ENCODE assay signal across 13 cellular contexts in genomic region chr3:129017531-129017899, GRCh38. TPM values are rescaled to one million over a fixed set of nuclear protein-coding genes. Genes with fewer than 3 reads are reported as not detected.
DNase-seq lines count a peak whose midpoint lies in the region; ATAC-seq and TF ChIP-seq lines count a peak whose summit lies in the region.
"Had no signal": no experiment of that assay in that cellular context is flagged by ENCODE, and none has a peak within 500 bp of the region (broad histone marks: within the 10 kb centered on the region; RNA-seq: fewer than 3 reads in every experiment).

No MANE protein-coding gene starts in this region.

- no peaks in the 10 kb centered on the region for H4K20me1 ChIP-seq in OCI-LY7 (ENCODE audit: insufficient read depth, low read length)

- peak overlapping the region; percentile 50; the same call in 1 of the 2 replicates for H3K4me2 ChIP-seq in OCI-LY7 (ENCODE audit: low read length)

- H3K36me3 ChIP-seq in OCI-LY7 (ENCODE audit: insufficient read depth, low read length) (no peaks in the 10 kb centered on the region), esophagus squamous epithelium (no peaks in the 10 kb centered on the region), skeletal muscle tissue (ENCODE audit: control insufficient read depth in 3 of 3, insufficient read depth in 3 of 3, low read length in 3 of 3) (no peaks in the 10 kb centered on the region)
- H3K36me3 ChIP-seq: prostate gland, SJSA1 had no signal

- TF ChIP-seq CTCF in OCI-LY7 (conservative IDR thresholded peaks at IDR 0.05; ENCODE audit: low read length) = no peak
- no peak for TF ChIP-seq CTCF in esophagus squamous epithelium (IDR thresholded peaks at IDR 0.05)

- POLR2A ChIA-PET in OCI-LY7 (lab: Charles Lee) = interaction anchor here (1.2 to 3.0 kb wide), 4 partner anchors 9 to 230 kb away, joined by 4 to 24 read pairs (median 7); no protein-coding TSS in a partner anchor

- H3K79me2 ChIP-seq in OCI-LY7 (ENCODE audit: insufficient read depth, low read depth, low read length) = no peaks in the 10 kb centered on the region

- CTCF ChIA-PET in OCI-LY7 (lab: Charles Lee; ENCODE audit: unreplicated experiment) = interaction anchor here (2.0 kb wide), 1 partner anchor 9 kb away, joined by 19 read pairs; no protein-coding TSS in a partner anchor

- H3K4me3 ChIP-seq in OCI-LY7 (ENCODE audit: low read depth, low read length, poor library complexity, severe bottlenecking) (no peak overlapping the region), esophagus squamous epithelium (no peak overlapping the region), skeletal muscle tissue (ENCODE audit: low read length in 3 of 3) (no peak overlapping the region)
- H3K4me3 ChIP-seq: prostate gland, SJSA1 had no signal

- H3K9me3 ChIP-seq in OCI-LY7 (ENCODE audit: low read length) (no peaks in the 10 kb centered on the region), esophagus squamous epithelium (no peaks in the 10 kb centered on the region), skeletal muscle tissue (ENCODE audit: control insufficient read depth in 3 of 3, low read length in 3 of 3) (no peaks in the 10 kb centered on the region)
- H3K9me3 ChIP-seq: prostate gland, SJSA1 had no signal

- DNase-seq in NCI-H82 (lab: John Stamatoyannopoulos, UW) = peak; percentile 53
- DNase-seq in NCI-H82 treated with DMSO at 0.1 percent for 48 hours (lab: John Stamatoyannopoulos, UW; ENCODE audit: unreplicated experiment) = no peak
- no peak for DNase-seq in OCI-LY7 (ENCODE audit: low spot score)
- no peak for DNase-seq in esophagus squamous epithelium (lab: John Stamatoyannopoulos, UW)
- DNase-seq in cerebellum (ENCODE audit: low spot score) = no peak
- DNase-seq in NCI-H1694 treated with DMSO at 0.1 percent for 48 hours (lab: John Stamatoyannopoulos, UW) = no peak
- DNase-seq: DMS53, NCI-H526 treated with DMSO at 0.1 percent for 48 hours had no signal

- peak overlapping the region; percentile 48; the same call in 1 of the 2 replicates for H2AFZ ChIP-seq in OCI-LY7 (ENCODE audit: low read length)

- H3K4me1 ChIP-seq in OCI-LY7 (ENCODE audit: insufficient read depth, low read length, poor library complexity, severe bottlenecking) (peaks cover 32% of the 10 kb centered on the region), esophagus squamous epithelium (peaks cover 15 to 70% (median 30%) of the 10 kb centered on the region in 3 donors), skeletal muscle tissue (ENCODE audit: control insufficient read depth in 3 of 3, insufficient read depth in 3 of 3, low read length in 3 of 3) (peaks cover 19 to 27% (median 22%) of the 10 kb centered on the region in 3 donors)
- H3K4me1 ChIP-seq: prostate gland had no signal

- no peak for TF ChIP-seq POLR2A in esophagus squamous epithelium (IDR thresholded peaks at IDR 0.05)

- intact Hi-C loops in OCI-LY7 (cut with micrococcal nuclease; ENCODE audit: unreplicated experiment) (no loop called here), esophagus squamous epithelium (cut with DNase I) (no loop called here)

- H3K9me2 ChIP-seq in OCI-LY7 (ENCODE audit: insufficient read depth, low read length) = no peaks in the 10 kb centered on the region

- no peaks in the 10 kb centered on the region for H3K27me3 ChIP-seq in esophagus squamous epithelium
- no peaks in the 10 kb centered on the region for H3K27me3 ChIP-seq in skeletal muscle tissue (ENCODE audit: control insufficient read depth in 3 of 3, insufficient read depth in 3 of 3, low read length in 3 of 3)
- H3K27me3 ChIP-seq: SJSA1 had no signal

- H3K9ac ChIP-seq in skeletal muscle tissue (ENCODE audit: low read depth in 1 of 3, low read length in 3 of 3) = peak overlapping the region in 1 of 3 donors; percentile 33

- H3K27ac ChIP-seq in OCI-LY7 (ENCODE audit: low read depth, low read length, poor library complexity, severe bottlenecking) (peak overlapping the region; percentile 15), esophagus squamous epithelium (peak overlapping the region; percentile 48 to 84 (median 76)), skeletal muscle tissue (ENCODE audit: low read depth, low read length) (peak overlapping the region; percentile 40)
- H3K27ac ChIP-seq: 22Rv1, prostate gland, SJSA1 had no signal

- no peak for ATAC-seq in HG03135 (IDR thresholded peaks at IDR 0.05; ENCODE audit: unreplicated experiment)

- 57 to 59% methylated on average over 4 to 5 of the region's 6 CpGs for WGBS in esophagus squamous epithelium, 2 donors

- BruUV-seq in OCI-LY7 (replicated peaks; lab: Mats Ljungman, UMichigan) = no TSS peak

RNA-seq across cellular contexts. Expression of gene EFCC1, which starts 16.4 kb away (rescaled TPM):
- total RNA-seq in OCI-LY7 (2014; rRNA removed; shearing (Covaris generic)) = not detected in 2 replicates
- total RNA-seq in OCI-LY7 (2022) = not detected in 2 replicates
- 1 to 10 TPM in 1 of 4 donors, under 1 TPM in 3; 0.19 to 2.9 (median 0.48) TPM for total RNA-seq in esophagus squamous epithelium
- total RNA-seq in skeletal muscle tissue = 1.0 TPM
- 1.6 TPM for total RNA-seq in cerebellum

RNA-seq across cellular contexts. Expression of gene CFAP92, which starts 23.6 kb away (rescaled TPM):
- total RNA-seq in OCI-LY7 (2014; rRNA removed; shearing (Covaris generic)) = 0.66 TPM in 1 of 2 replicates, not detected in the other
- 0.08 and 0.18 TPM in 2 replicates for total RNA-seq in OCI-LY7 (2022)
- 1 to 10 TPM in 1 of 4 donors, under 1 TPM in 3; 0.40 to 1.4 (median 0.98) TPM for total RNA-seq in esophagus squamous epithelium
- total RNA-seq in skeletal muscle tissue = 1.6 TPM
- 2.5 TPM for total RNA-seq in cerebellum

RNA-seq across cellular contexts. Expression of gene GP9, which starts 43.1 kb away (rescaled TPM):
- not detected in 2 replicates for total RNA-seq in OCI-LY7 (2014; rRNA removed; shearing (Covaris generic))
- not detected in 2 replicates for total RNA-seq in OCI-LY7 (2022)
- total RNA-seq in esophagus squamous epithelium = not detected
- not detected for total RNA-seq in skeletal muscle tissue
- not detected for total RNA-seq in cerebellum
- total RNA-seq: prostate gland, SJSA1 had no signal

Comparison
In these comparisons a context has a peak if more than half of its experiments do, and no peak if none do; other contexts are left out.
1. H3K27ac ChIP-seq: peak in every context shown above with its lines; median percentile 76 in esophagus squamous epithelium; 40 in skeletal muscle tissue; 15 in OCI-LY7.